Comparison of ENCODE assay signal across 1 cellular context in genomic region chr17:44778656-44779210, GRCh38.
TF ChIP-seq lines count a peak whose summit lies in the region.

No MANE protein-coding gene starts in this region.

TF ChIP-seq in HepG2, 621 proteins besides CTCF, POLR2A, EP300 and RAD21:
- 0 out of 2 replicates have a peak, but pooled peaks have one; percentile 7 for TF ChIP-seq PAXIP1 (CRISPR knock-in tag; conservative IDR thresholded peaks at IDR 0.05)
- TF ChIP-seq ZNF598 (CRISPR knock-in tag; IDR thresholded peaks at IDR 0.05; ENCODE audit: borderline replicate concordance): 0 out of 2 replicates have a peak, but pooled peaks have one; percentile 13
- TF ChIP-seq ZNF260 (CRISPR knock-in tag; IDR thresholded peaks at IDR 0.05; ENCODE audit: borderline replicate concordance, low read depth): 0 out of 2 replicates have a peak, but pooled peaks have one; percentile 9
- TF ChIP-seq DR1 (CRISPR knock-in tag; IDR thresholded peaks at IDR 0.05): 0 out of 2 replicates have a peak, but pooled peaks have one; percentile 23
- TF ChIP-seq MIXL1 (CRISPR knock-in tag; IDR thresholded peaks at IDR 0.05): no peak
- TF ChIP-seq USF2 (IDR thresholded peaks at IDR 0.05; ENCODE audit: low read depth, low read length): 0 out of 2 replicates have a peak, but pooled peaks have one; percentile 5
- no peak for TF ChIP-seq USF2 (CRISPR knock-in tag; IDR thresholded peaks at IDR 0.05; ENCODE audit: borderline replicate concordance)
- TF ChIP-seq NFE2L1 (CRISPR knock-in tag; IDR thresholded peaks at IDR 0.05; ENCODE audit: borderline replicate concordance): 0 out of 2 replicates have a peak, but pooled peaks have one; percentile 1
- TF ChIP-seq ZNF609 (CRISPR knock-in tag; IDR thresholded peaks at IDR 0.05; ENCODE audit: borderline replicate concordance): 0 out of 2 replicates have a peak, but pooled peaks have one; percentile 3
- no peak for TF ChIP-seq KLF13 (CRISPR knock-in tag; IDR thresholded peaks at IDR 0.05)
- TF ChIP-seq HHEX (CRISPR knock-in tag; IDR thresholded peaks at IDR 0.05): no peak
